ENCODE assay signal across 21 cellular contexts in genomic region chr5:43014522-43014921, GRCh38. TPM values are rescaled to one million over a fixed set of nuclear protein-coding genes. Genes with fewer than 3 reads are reported as not detected.
A peak's percentile ranks its signal among the peaks of the same experiment; 100 is the strongest.
DNase-seq lines count a peak whose midpoint lies in the region; ATAC-seq and TF ChIP-seq lines count a peak whose summit lies in the region.
"Had no signal": no experiment of that assay in that cellular context is flagged by ENCODE, and none has a peak within 500 bp of the region (broad histone marks: within the 10 kb centered on the region; RNA-seq: fewer than 3 reads in every experiment).

No MANE protein-coding gene starts in this region.

- no peak for TF ChIP-seq CTCF in breast epithelium (IDR thresholded peaks at IDR 0.05)

- CTCF ChIA-PET in activated CD4-positive, alpha-beta T cell treated with anti-CD3 and anti-CD28 coated beads for 36 hours (lab: Charles Lee), result interaction anchor here (0.6 to 2.1 kb wide), 3 partner anchors 20 to 125 kb away, joined by 5 to 6 read pairs (median 6); no protein-coding TSS in a partner anchor

- no peak overlapping the region for H2AFZ ChIP-seq in GM23248

- no peak overlapping the region for H3K4me3 Mint-ChIP-seq in activated naive CD8-positive, alpha-beta T cell treated with anti-CD3 and anti-CD28 coated beads, Interleukin-2, amount 10 ng/mL, durations not matched to agents 7 days and 5 days
- no peak overlapping the region for H3K4me3 Mint-ChIP-seq in activated naive CD8-positive, alpha-beta T cell treated with anti-CD3 and anti-CD28 coated beads for 36 hours
- no peak overlapping the region for H3K4me3 Mint-ChIP-seq in dendritic cell treated with granulocyte-macrophage colony-stimulating factor and Interleukin-4, amounts not matched to agents 40 ng/mL and 50 ng/mL, for 4 days
- no peak overlapping the region for H3K4me3 Mint-ChIP-seq in activated CD4-positive, alpha-beta T cell treated with anti-CD3 and anti-CD28 coated beads for 36 hours

- H3K27me3 Mint-ChIP-seq in activated naive CD8-positive, alpha-beta T cell treated with anti-CD3 and anti-CD28 coated beads, Interleukin-2, amount 10 ng/mL, durations not matched to agents 7 days and 5 days, result no peaks in the 10 kb centered on the region
- H3K27me3 Mint-ChIP-seq in activated naive CD8-positive, alpha-beta T cell treated with anti-CD3 and anti-CD28 coated beads for 36 hours, result no peaks in the 10 kb centered on the region
- no peaks in the 10 kb centered on the region for H3K27me3 Mint-ChIP-seq in dendritic cell treated with granulocyte-macrophage colony-stimulating factor and Interleukin-4, amounts not matched to agents 40 ng/mL and 50 ng/mL, for 4 days
- H3K27me3 Mint-ChIP-seq in activated CD4-positive, alpha-beta T cell treated with anti-CD3 and anti-CD28 coated beads for 36 hours, result no peaks in the 10 kb centered on the region

- H3K27ac ChIP-seq in KOPT-K1 (ENCODE audit: low read depth, low read length, poor library complexity, severe bottlenecking) (peak overlapping the region; percentile 95), breast epithelium (no peak overlapping the region), GM23248 (no peak overlapping the region)
- H3K27ac ChIP-seq: HL-60, KMS-11 had no signal

- POLR2A ChIA-PET in activated naive CD8-positive, alpha-beta T cell treated with anti-CD3 and anti-CD28 coated beads, Interleukin-2, amount 10 ng/mL, durations not matched to agents 7 days and 5 days (lab: Charles Lee), result interaction anchor here (0.6 to 1.0 kb wide), 3 partner anchors 21 to 105 kb away, joined by 3 read pairs; no protein-coding TSS in a partner anchor
- POLR2A ChIA-PET in activated CD4-positive, alpha-beta T cell treated with anti-CD3 and anti-CD28 coated beads for 36 hours (lab: Charles Lee), result no interaction called here

- no peaks in the 10 kb centered on the region for H3K4me1 ChIP-seq in breast epithelium
- H3K4me1 ChIP-seq in GM23248 (ENCODE audit: insufficient read depth), result peaks cover 17% of the 10 kb centered on the region

- H3F3A ChIP-seq in GM23248 (ENCODE audit: insufficient read depth), result peaks cover 20% of the 10 kb centered on the region

- H3K9me2 ChIP-seq in GM23248 (ENCODE audit: insufficient read depth), result no peaks in the 10 kb centered on the region

- H3K36me3 Mint-ChIP-seq in activated naive CD8-positive, alpha-beta T cell treated with anti-CD3 and anti-CD28 coated beads, Interleukin-2, amount 10 ng/mL, durations not matched to agents 7 days and 5 days, result peaks cover 4% of the 10 kb centered on the region
- H3K36me3 Mint-ChIP-seq in activated naive CD8-positive, alpha-beta T cell treated with anti-CD3 and anti-CD28 coated beads for 36 hours, result peaks cover 4% of the 10 kb centered on the region
- peaks cover 24% of the 10 kb centered on the region for H3K36me3 Mint-ChIP-seq in dendritic cell treated with granulocyte-macrophage colony-stimulating factor and Interleukin-4, amounts not matched to agents 40 ng/mL and 50 ng/mL, for 4 days (ENCODE audit: low read depth)
- H3K36me3 Mint-ChIP-seq in activated CD4-positive, alpha-beta T cell treated with anti-CD3 and anti-CD28 coated beads for 36 hours (ENCODE audit: low read depth), result peaks cover 3% of the 10 kb centered on the region

- no peak overlapping the region for H3K9ac ChIP-seq in GM23248
- H3K9ac ChIP-seq: KMS-11 had no signal

- no peak for TF ChIP-seq POLR2A in breast epithelium (IDR thresholded peaks at IDR 0.05)

- no peak for DNase-seq in activated naive CD8-positive, alpha-beta T cell treated with anti-CD3 and anti-CD28 coated beads, Interleukin-2, amount 10 ng/mL, durations not matched to agents 7 days and 5 days
- no peak for DNase-seq in activated naive CD8-positive, alpha-beta T cell treated with anti-CD3 and anti-CD28 coated beads for 36 hours
- DNase-seq in breast epithelium (ENCODE audit: low spot score in 2 of 2) (no peak), GM23248 (no peak)
- DNase-seq in activated CD4-positive, alpha-beta T cell treated with anti-CD3 and anti-CD28 coated beads for 36 hours, result no peak
- DNase-seq: 8988T, DMS79 treated with DMSO at 0.1 percent for 48 hours, GOT3, MG63, NCI-H1048, NCI-H1436, NCI-H1930, NCI-H226, NCI-H524, NCI-H82, PC-3 had no signal

- H3K4me2 ChIP-seq in GM23248 (ENCODE audit: unreplicated experiment), result no peak overlapping the region
- H3K4me2 ChIP-seq: KMS-11 had no signal

- no peak overlapping the region for H3K4me3 ChIP-seq in breast epithelium
- no peak overlapping the region for H3K4me3 ChIP-seq in GM23248
- H3K4me3 ChIP-seq: MG63 had no signal

- peaks cover 21% of the 10 kb centered on the region for H3K79me2 ChIP-seq in GM23248 (ENCODE audit: insufficient read depth)

- no peak for ATAC-seq in activated naive CD8-positive, alpha-beta T cell treated with anti-CD3 and anti-CD28 coated beads, Interleukin-2, amount 10 ng/mL, durations not matched to agents 7 days and 5 days (ENCODE audit: low read depth)
- no peak for ATAC-seq in HG03196 (IDR thresholded peaks at IDR 0.05; ENCODE audit: unreplicated experiment)
- ATAC-seq in activated CD4-positive, alpha-beta T cell treated with anti-CD3 and anti-CD28 coated beads for 36 hours, result no peak
- ATAC-seq: PC-3 had no signal

- peaks cover 9% of the 10 kb centered on the region; the same call in 1 of the 2 replicates for H3K36me3 ChIP-seq in KOPT-K1 (ENCODE audit: insufficient read depth, low read length)
- no peaks in the 10 kb centered on the region for H3K36me3 ChIP-seq in breast epithelium
- no peaks in the 10 kb centered on the region for H3K36me3 ChIP-seq in GM23248 (ENCODE audit: low read depth)
- H3K36me3 ChIP-seq: MG63 had no signal

- peak overlapping the region; percentile 52 for H3K27ac Mint-ChIP-seq in activated naive CD8-positive, alpha-beta T cell treated with anti-CD3 and anti-CD28 coated beads, Interleukin-2, amount 10 ng/mL, durations not matched to agents 7 days and 5 days
- H3K27ac Mint-ChIP-seq in activated naive CD8-positive, alpha-beta T cell treated with anti-CD3 and anti-CD28 coated beads for 36 hours, result no peak overlapping the region
- H3K27ac Mint-ChIP-seq in dendritic cell treated with granulocyte-macrophage colony-stimulating factor and Interleukin-4, amounts not matched to agents 40 ng/mL and 50 ng/mL, for 4 days, result peak overlapping the region; percentile 40
- no peak overlapping the region for H3K27ac Mint-ChIP-seq in activated CD4-positive, alpha-beta T cell treated with anti-CD3 and anti-CD28 coated beads for 36 hours

- no peaks in the 10 kb centered on the region for H4K20me1 ChIP-seq in GM23248 (ENCODE audit: insufficient read depth)

- no peaks in the 10 kb centered on the region for H3K9me3 Mint-ChIP-seq in activated naive CD8-positive, alpha-beta T cell treated with anti-CD3 and anti-CD28 coated beads, Interleukin-2, amount 10 ng/mL, durations not matched to agents 7 days and 5 days
- no peaks in the 10 kb centered on the region for H3K9me3 Mint-ChIP-seq in activated naive CD8-positive, alpha-beta T cell treated with anti-CD3 and anti-CD28 coated beads for 36 hours
- H3K9me3 Mint-ChIP-seq in dendritic cell treated with granulocyte-macrophage colony-stimulating factor and Interleukin-4, amounts not matched to agents 40 ng/mL and 50 ng/mL, for 4 days, result no peaks in the 10 kb centered on the region
- no peaks in the 10 kb centered on the region for H3K9me3 Mint-ChIP-seq in activated CD4-positive, alpha-beta T cell treated with anti-CD3 and anti-CD28 coated beads for 36 hours (ENCODE audit: low read depth)

- intact Hi-C loops in dendritic cell treated with granulocyte-macrophage colony-stimulating factor and Interleukin-4, amounts not matched to agents 40 ng/mL and 50 ng/mL, for 4 days (cut with micrococcal nuclease), result no loop called here
- intact Hi-C loops in breast epithelium (cut with DNase I; ENCODE audit: low total_unique reads), result no loop called here
- intact Hi-C loops in activated CD4-positive, alpha-beta T cell treated with anti-CD3 and anti-CD28 coated beads for 36 hours (cut with DNase I, micrococcal nuclease), result no loop called here

- H3K9me3 ChIP-seq in KOPT-K1 (ENCODE audit: insufficient read depth, low read length, poor library complexity, severe bottlenecking), result no peaks in the 10 kb centered on the region
- no peaks in the 10 kb centered on the region for H3K9me3 ChIP-seq in breast epithelium
- H3K9me3 ChIP-seq in GM23248 (ENCODE audit: low read depth), result no peaks in the 10 kb centered on the region
- H3K9me3 ChIP-seq: MG63 had no signal

- peaks cover 38% of the 10 kb centered on the region for H3K4me1 Mint-ChIP-seq in activated naive CD8-positive, alpha-beta T cell treated with anti-CD3 and anti-CD28 coated beads, Interleukin-2, amount 10 ng/mL, durations not matched to agents 7 days and 5 days
- peaks cover 44% of the 10 kb centered on the region for H3K4me1 Mint-ChIP-seq in activated naive CD8-positive, alpha-beta T cell treated with anti-CD3 and anti-CD28 coated beads for 36 hours
- H3K4me1 Mint-ChIP-seq in dendritic cell treated with granulocyte-macrophage colony-stimulating factor and Interleukin-4, amounts not matched to agents 40 ng/mL and 50 ng/mL, for 4 days (ENCODE audit: low read depth), result peaks cover 51% of the 10 kb centered on the region
- peaks cover 42% of the 10 kb centered on the region for H3K4me1 Mint-ChIP-seq in activated CD4-positive, alpha-beta T cell treated with anti-CD3 and anti-CD28 coated beads for 36 hours

- in situ Hi-C loops in GM23248 (cut with MboI), result no loop called here

- H3K27me3 ChIP-seq in breast epithelium (peaks cover 0 to 14% of the 10 kb centered on the region in 2 donors), GM23248 (replicated peaks; ENCODE audit: insufficient read depth) (no peaks in the 10 kb centered on the region)
- H3K27me3 ChIP-seq: MG63 had no signal

RNA-seq across cellular contexts. Expression of gene ANXA2R, which starts 25.6 kb away (rescaled TPM):
- 10 to 100 TPM; 39.2 to 41.1 TPM for total RNA-seq in activated naive CD8-positive, alpha-beta T cell treated with anti-CD3 and anti-CD28 coated beads, Interleukin-2, amount 10 ng/mL, durations not matched to agents 7 days and 5 days
- total RNA-seq in activated naive CD8-positive, alpha-beta T cell treated with anti-CD3 and anti-CD28 coated beads for 36 hours, result 1 to 10 TPM; 8.5 to 9.9 TPM
- 1 to 10 TPM; 3.2 to 5.4 (median 4.6) TPM for total RNA-seq in breast epithelium
- 0.13 and 1.2 TPM in 2 replicates for total RNA-seq in GM23248 (2014; rRNA removed; shearing (Covaris generic))
- polyA plus RNA-seq in GM23248 (2016; fragmentation: Nextera tagmentation; extraction: Ambion mirVana), result 0.35 and 0.56 TPM in 2 replicates
- total RNA-seq in activated CD4-positive, alpha-beta T cell treated with anti-CD3 and anti-CD28 coated beads for 36 hours, result 1 to 10 TPM; 3.2 to 4.6 TPM

Comparison
In these comparisons a context has a peak if more than half of its experiments do, and no peak if none do; other contexts are left out.
1. H3K27ac Mint-ChIP-seq: peak in activated naive CD8-positive, alpha-beta T cell treated with anti-CD3 and anti-CD28 coated beads, Interleukin-2, amount 10 ng/mL, durations not matched to agents 7 days and 5 days (single experiment) and dendritic cell treated with granulocyte-macrophage colony-stimulating factor and Interleukin-4, amounts not matched to agents 40 ng/mL and 50 ng/mL, for 4 days (single experiment); none in activated naive CD8-positive, alpha-beta T cell treated with anti-CD3 and anti-CD28 coated beads for 36 hours (single experiment) and activated CD4-positive, alpha-beta T cell treated with anti-CD3 and anti-CD28 coated beads for 36 hours (single experiment).